8 cellular contexts compared by ENCODE assay signal in the genomic region with DNA sequence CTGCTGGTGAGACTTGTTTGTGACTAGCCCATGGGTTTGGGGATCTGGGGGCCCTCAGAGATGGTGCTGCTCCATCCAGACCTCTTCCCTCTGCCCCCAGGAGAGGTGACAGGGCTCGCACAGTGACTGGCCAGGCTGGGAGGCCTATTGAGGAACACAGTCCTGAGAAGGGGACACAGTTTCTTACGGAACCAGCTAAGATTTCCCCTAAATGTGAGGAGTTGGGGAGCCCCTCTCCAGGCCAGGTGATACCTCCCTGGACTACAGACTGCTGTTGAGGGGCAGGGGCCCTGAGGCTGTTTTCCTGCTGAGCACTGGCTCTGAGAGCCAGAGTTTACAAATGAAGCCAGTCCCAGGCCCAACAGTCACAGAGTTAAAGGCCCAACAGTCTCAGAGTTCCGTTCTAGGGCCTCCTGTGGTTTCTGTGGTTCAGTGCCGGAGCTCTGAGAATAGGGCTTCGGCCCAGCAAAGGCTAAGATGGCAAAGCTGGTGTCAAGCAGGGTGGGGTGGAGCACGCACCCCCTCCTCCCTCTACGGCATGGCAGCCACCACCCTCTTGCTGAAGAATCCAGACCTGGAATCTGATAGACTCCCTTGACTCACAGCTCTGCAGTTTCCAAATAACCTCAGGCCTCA. TPM values are rescaled to one million over a fixed set of nuclear protein-coding genes. Genes with fewer than 3 reads are reported as not detected.
DNase-seq lines count a peak whose midpoint lies in the region; ATAC-seq and TF ChIP-seq lines count a peak whose summit lies in the region.

No MANE protein-coding gene starts in this region.

- intact Hi-C loops in uterus (cut with DNase I; ENCODE audit: low total_unique reads) = no loop called here

- peak; percentile 66 for ATAC-seq in GM21717 (IDR thresholded peaks at IDR 0.05; ENCODE audit: unreplicated experiment)

- no peaks in the 10 kb centered on the region for H3K27me3 ChIP-seq in mucosa of stomach (ENCODE audit: control insufficient read depth, insufficient read depth, low read length)
- no peaks in the 10 kb centered on the region for H3K27me3 ChIP-seq in uterus

- no peaks in the 10 kb centered on the region for H3K36me3 ChIP-seq in mucosa of stomach (ENCODE audit: control insufficient read depth, insufficient read depth, low read length)
- no peaks in the 10 kb centered on the region for H3K36me3 ChIP-seq in uterus

- no peak overlapping the region for H3K4me3 ChIP-seq in mucosa of stomach (ENCODE audit: low read length)
- H3K4me3 ChIP-seq in uterus = no peak overlapping the region

- H3K4me1 ChIP-seq in mucosa of stomach (ENCODE audit: control insufficient read depth, insufficient read depth, low read length) (peaks cover 32% of the 10 kb centered on the region), uterus (no peaks in the 10 kb centered on the region)

- H3K9me3 ChIP-seq in mucosa of stomach (ENCODE audit: control insufficient read depth, low read length) (no peaks in the 10 kb centered on the region), uterus (no peaks in the 10 kb centered on the region)

- peak; percentile 65 for DNase-seq in GF-D8 (lab: John Stamatoyannopoulos, UW)
- no peak for DNase-seq in uterus
- no peak for DNase-seq in AG20443 (ENCODE audit: low spot score)
- DNase-seq in dermis blood vessel endothelial cell = no peak
- no peak for DNase-seq in NCI-H82 (lab: John Stamatoyannopoulos, UW)

- H3K9ac ChIP-seq in mucosa of stomach (ENCODE audit: low read length) = peak overlapping the region; percentile 53

- TF ChIP-seq CTCF in VCaP (conservative IDR thresholded peaks at IDR 0.05) = no peak
- TF ChIP-seq CTCF in uterus (IDR thresholded peaks at IDR 0.05) = no peak

- TF ChIP-seq POLR2A in uterus (IDR thresholded peaks at IDR 0.05) = no peak

- peak overlapping the region; percentile 90 for H3K27ac ChIP-seq in VCaP
- no peak overlapping the region for H3K27ac ChIP-seq in uterus

RNA-seq across cellular contexts. Expression of gene SEMA4D, which starts 1.1 kb away (rescaled TPM):
- 10 to 100 TPM in 2 of 4 donors, 1 to 10 TPM in 2; 1.5 to 27.8 (median 11.6) TPM for total RNA-seq in uterus
- 2.9 and 8.1 TPM in 2 replicates for total RNA-seq in dermis blood vessel endothelial cell
